8 cellular contexts compared by ENCODE assay signal in the genomic region with DNA sequence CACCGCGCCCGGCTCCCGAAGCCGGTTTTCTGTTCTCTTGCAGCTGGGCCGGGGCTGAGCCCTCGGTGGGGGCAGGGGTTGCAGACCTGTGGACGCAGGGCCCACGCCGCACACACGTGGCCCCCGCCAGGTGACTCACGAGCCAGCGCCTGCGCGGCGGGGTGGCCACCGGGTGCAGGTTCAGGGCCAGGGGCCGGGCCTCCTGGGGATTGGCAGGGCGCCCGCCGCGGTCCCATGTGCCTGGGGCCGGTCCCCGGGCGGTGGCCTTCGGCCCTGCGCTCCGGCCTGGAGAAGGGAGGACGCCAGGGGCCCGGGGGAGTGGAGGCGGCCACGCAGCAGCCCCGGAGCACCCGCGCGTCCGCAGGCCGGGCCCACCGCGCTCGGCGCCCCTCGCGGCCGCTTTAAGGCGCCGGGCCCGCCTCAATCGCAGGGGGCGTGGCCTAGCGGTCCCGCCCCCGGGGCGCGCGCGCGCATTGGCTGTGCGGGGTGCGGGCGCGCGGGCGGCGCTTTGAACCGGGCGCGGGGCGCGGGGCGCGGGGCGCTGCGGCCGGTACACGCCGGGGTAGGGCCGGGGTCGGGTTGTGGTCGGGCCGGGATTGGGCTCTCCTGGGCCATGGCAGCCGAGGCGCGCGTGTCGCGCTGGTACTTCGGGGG. TPM values are rescaled to one million over a fixed set of nuclear protein-coding genes. Genes with fewer than 3 reads are reported as not detected.
DNase-seq lines count a peak whose midpoint lies in the region; ATAC-seq and TF ChIP-seq lines count a peak whose summit lies in the region.

A gene with protein sequence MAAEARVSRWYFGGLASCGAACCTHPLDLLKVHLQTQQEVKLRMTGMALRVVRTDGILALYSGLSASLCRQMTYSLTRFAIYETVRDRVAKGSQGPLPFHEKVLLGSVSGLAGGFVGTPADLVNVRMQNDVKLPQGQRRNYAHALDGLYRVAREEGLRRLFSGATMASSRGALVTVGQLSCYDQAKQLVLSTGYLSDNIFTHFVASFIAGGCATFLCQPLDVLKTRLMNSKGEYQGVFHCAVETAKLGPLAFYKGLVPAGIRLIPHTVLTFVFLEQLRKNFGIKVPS (plus strand): TSS at position 471 of the 654 bp plus-strand sequence. CDS start 143 bp downstream, at position 614.

- POLR2A ChIA-PET in CD4-positive, alpha-beta T cell (lab: Charles Lee): interaction anchor here (0.6 to 1.4 kb wide), 4 partner anchors 9 to 1320 kb away, joined by 3 to 13 read pairs (median 6); partner anchors contain the start of genes ARL16, HGS and MRPL12
- POLR2A ChIA-PET in PC-3 (lab: Charles Lee; ENCODE audit: unreplicated experiment): interaction anchor here (0.6 kb wide), 2 partner anchors 202 to 217 kb away, joined by 3 to 4 read pairs; no protein-coding TSS in a partner anchor

- no peaks in the 10 kb centered on the region for H3K27me3 ChIP-seq in CD4-positive, alpha-beta T cell (ENCODE audit: control insufficient read depth, insufficient read depth, low read length)
- H3K27me3 ChIP-seq in HUES64 (ENCODE audit: insufficient read depth, low read length) (no peaks in the 10 kb centered on the region), PC-3 (ENCODE audit: low read length) (no peaks in the 10 kb centered on the region), esophagus (ENCODE audit: control insufficient read depth in 1 of 2, insufficient read depth in 2 of 2, low read length in 2 of 2) (no peaks in the 10 kb centered on the region), muscle layer of colon (ENCODE audit: control insufficient read depth in 1 of 2, insufficient read depth in 2 of 2, low read length in 2 of 2) (no peaks in the 10 kb centered on the region)

- no peaks in the 10 kb centered on the region for H3K9me3 Mint-ChIP-seq in CD4-positive, alpha-beta T cell

- intact Hi-C loops in CD4-positive, alpha-beta T cell (cut with DNase I, micrococcal nuclease): loop anchor here in 1 of 2 experiments (1.0 to 2.0 kb wide), 3 partner anchors 9 to 149 kb away; partner anchors contain the start of genes MRPL12, NPLOC4, P4HB and TSPAN10
- intact Hi-C loops in PC-3 (cut with micrococcal nuclease): no loop called here

- peaks cover 10% of the 10 kb centered on the region; the same call in 1 of the 2 replicates for H3K4me1 ChIP-seq in HUES64 (ENCODE audit: insufficient read depth, low read length)
- peaks cover 37% of the 10 kb centered on the region for H3K4me1 ChIP-seq in PC-3 (ENCODE audit: insufficient read depth, low read length)
- H3K4me1 ChIP-seq in esophagus (ENCODE audit: control insufficient read depth in 2 of 2, insufficient read depth in 2 of 2, low read length in 1 of 2): peaks cover 13 to 23% of the 10 kb centered on the region in 2 donors
- peaks cover 23% of the 10 kb centered on the region for H3K4me1 ChIP-seq in muscle layer of colon (ENCODE audit: insufficient read depth, low read length)

- H2AFZ ChIP-seq in PC-3 (ENCODE audit: low read length): no peak within 1 kb of the TSS

- H3K9me2 ChIP-seq in PC-3 (replicated peaks; ENCODE audit: low read length): no peaks in the 10 kb centered on the region

- ATAC-seq in CD4-positive, alpha-beta T cell (ENCODE audit: poor library complexity): peak; percentile 80
- ATAC-seq in GM19467 (IDR thresholded peaks at IDR 0.05; ENCODE audit: unreplicated experiment): peak; percentile 51
- peak; percentile 69 for ATAC-seq in PC-3

- 0 out of 2 replicates have a peak, but pooled peaks cover 5% of the 10 kb centered on the region for H4K20me1 ChIP-seq in PC-3 (ENCODE audit: low read length)

- WGBS in HUES64: under 1% methylated on average over 89 of the region's 89 CpGs
- 1% methylated on average over 47 to 89 of the region's 89 CpGs for WGBS in esophagus, 2 donors

- peak within 1 kb of the TSS; percentile 77 for H3K9ac ChIP-seq in HUES64 (ENCODE audit: low read depth, low read length)
- H3K9ac ChIP-seq in PC-3 (ENCODE audit: low read length): peak within 1 kb of the TSS; percentile 77
- H3K9ac ChIP-seq in muscle layer of colon (ENCODE audit: low read length): no peak within 1 kb of the TSS

- H3F3A ChIP-seq in PC-3 (ENCODE audit: low read length, unreplicated experiment): peaks cover 8% of the 10 kb centered on the region

- no peaks in the 10 kb centered on the region for H3K27me3 Mint-ChIP-seq in CD4-positive, alpha-beta T cell

- peak; percentile 53 to 80 (median 68) for DNase-seq in CD4-positive, alpha-beta T cell
- DNase-seq in PC-3 (peak; percentile 92), activated T-cell treated with anti-CD3 and anti-CD28 coated beads for 48 hours (ENCODE audit: low read depth) (peak; percentile 88)
- peak; percentile 47 to 63 for DNase-seq in stimulated activated CD8-positive, alpha-beta memory T cell treated with anti-CD3 and anti-CD28 coated beads, Interleukin-4, amount 100 ng/mL, for 4 hours (ENCODE audit: low read depth in 2 of 2, low spot score in 1 of 2)

- peak within 1 kb of the TSS; percentile 75 for H3K4me3 ChIP-seq in HUES64 (ENCODE audit: low read length)
- H3K4me3 ChIP-seq in PC-3 (ENCODE audit: low read length): peak within 1 kb of the TSS; percentile 89
- H3K4me3 ChIP-seq in esophagus (ENCODE audit: low read depth in 1 of 2, low read length in 2 of 2): peak within 1 kb of the TSS; percentile 56 to 85
- H3K4me3 ChIP-seq in muscle layer of colon (ENCODE audit: low read depth in 1 of 2, low read length in 2 of 2): peak within 1 kb of the TSS; percentile 56 to 62

- peak within 1 kb of the TSS; percentile 77 for H3K27ac Mint-ChIP-seq in CD4-positive, alpha-beta T cell

- peaks cover 34% of the 10 kb centered on the region for H3K79me2 ChIP-seq in PC-3 (ENCODE audit: low read length)

- no peaks in the 10 kb centered on the region for H3K9me3 ChIP-seq in CD4-positive, alpha-beta T cell (ENCODE audit: control insufficient read depth, low read length)
- H3K9me3 ChIP-seq in HUES64 (ENCODE audit: insufficient read depth, low read depth, low read length) (no peaks in the 10 kb centered on the region), PC-3 (ENCODE audit: low read length) (no peaks in the 10 kb centered on the region), esophagus (ENCODE audit: control insufficient read depth in 2 of 2, insufficient read depth in 1 of 2, low read depth in 1 of 2, low read length in 1 of 2) (no peaks in the 10 kb centered on the region), muscle layer of colon (ENCODE audit: low read length) (no peaks in the 10 kb centered on the region)

- peaks cover 11% of the 10 kb centered on the region for H3K36me3 ChIP-seq in HUES64 (ENCODE audit: insufficient read depth, low read length)
- peaks cover 19% of the 10 kb centered on the region for H3K36me3 ChIP-seq in PC-3 (ENCODE audit: low read depth, low read length)
- H3K36me3 ChIP-seq in esophagus (ENCODE audit: control insufficient read depth in 2 of 2, insufficient read depth in 2 of 2, low read length in 1 of 2): peaks cover 0 to 29% of the 10 kb centered on the region in 2 donors
- H3K36me3 ChIP-seq in muscle layer of colon (ENCODE audit: insufficient read depth, low read length): peaks cover 4% of the 10 kb centered on the region

- no peak within 1 kb of the TSS for H3K27ac ChIP-seq in CD4-positive, alpha-beta T cell (ENCODE audit: low read depth, low read length)
- H3K27ac ChIP-seq in HUES64 (ENCODE audit: low read depth, low read length): no peak within 1 kb of the TSS
- peak within 1 kb of the TSS; percentile 41 for H3K27ac ChIP-seq in PC-3 (ENCODE audit: low read length)
- H3K27ac ChIP-seq in esophagus (ENCODE audit: low read depth in 2 of 2, low read length in 1 of 2): peak within 1 kb of the TSS; percentile 83 to 86
- H3K27ac ChIP-seq in muscle layer of colon (ENCODE audit: low read depth, low read length): no peak within 1 kb of the TSS

- peak; percentile 17 for TF ChIP-seq CTCF in CD4-positive, alpha-beta T cell (IDR thresholded peaks at IDR 0.05)
- TF ChIP-seq CTCF in PC-3 (conservative IDR thresholded peaks at IDR 0.05; ENCODE audit: low read depth, low read length): no peak

- H3K4me1 Mint-ChIP-seq in CD4-positive, alpha-beta T cell (ENCODE audit: low read depth): peaks cover 27% of the 10 kb centered on the region

- peak within 1 kb of the TSS; percentile 99 for H3K4me2 ChIP-seq in PC-3 (ENCODE audit: low read length)

- BruUV-seq in PC-3 (replicated peaks; lab: Mats Ljungman, UMichigan): no TSS peak

- CTCF ChIA-PET in CD4-positive, alpha-beta T cell (lab: Charles Lee): interaction anchor here (0.7 kb wide), 2 partner anchors 28 to 204 kb away, joined by 3 read pairs; partner anchors contain the start of genes ARL16 and HGS
- CTCF ChIA-PET in PC-3 (lab: Charles Lee): no interaction called here

- H3K4me3 Mint-ChIP-seq in CD4-positive, alpha-beta T cell: peak within 1 kb of the TSS; percentile 90

- peaks cover under 1% of the 10 kb centered on the region for H3K36me3 Mint-ChIP-seq in CD4-positive, alpha-beta T cell (ENCODE audit: low read depth)

RNA-seq across cellular contexts. Expression of the gene that starts here (rescaled TPM):
- 1 to 10 TPM; 4.6 TPM for total RNA-seq in CD4-positive, alpha-beta T cell
- polyA plus RNA-seq in HUES64 (2013, experiment 1 of 2): 17.9 TPM
- 18.4 TPM for polyA plus RNA-seq in HUES64 (2013, experiment 2 of 2)
- 113 and 117 TPM in 2 replicates for total RNA-seq in PC-3 (2014; rRNA removed)
- 10 to 100 TPM; 40.5 to 42.4 TPM for polyA plus RNA-seq in esophagus

Comparison
In these comparisons a context has a peak if more than half of its experiments do, and no peak if none do; other contexts are left out.
1. RNA of the gene that starts here (total RNA-seq): 113 to 117 TPM in PC-3; 4.6 TPM in CD4-positive, alpha-beta T cell; every median in the first group is over 10 times any median in the second.
2. H3K27ac ChIP-seq: peak in PC-3 (single experiment) and esophagus (2 of 2); none in CD4-positive, alpha-beta T cell (single experiment), HUES64 (single experiment) and muscle layer of colon (single experiment).
3. Peak in every context shown above with its lines, with median percentiles within 50 percentile points of each other: ATAC-seq, DNase-seq and H3K4me3 ChIP-seq.